Comparison of ENCODE assay signal across 17 cellular contexts in the genomic region with DNA sequence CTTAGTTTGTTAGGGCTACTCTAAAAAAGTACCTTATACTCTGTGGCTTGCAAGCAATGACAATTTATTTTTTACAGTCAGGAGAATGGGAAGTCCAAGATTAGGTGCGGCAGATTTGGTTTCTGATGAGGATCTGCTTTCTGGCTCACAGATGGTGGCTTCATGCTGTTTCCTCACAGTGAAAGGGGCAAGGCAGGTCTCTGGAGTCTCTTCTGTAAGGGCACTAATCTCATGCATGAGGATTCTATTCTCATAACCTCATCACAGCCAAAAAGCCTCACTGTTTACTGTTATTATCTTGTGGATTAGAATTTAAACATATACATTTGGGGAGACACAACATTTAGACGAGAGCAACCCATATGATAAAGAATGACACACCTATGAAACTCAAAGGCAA.
"Had no signal": no experiment of that assay in that cellular context is flagged by ENCODE, and none has a peak within 500 bp of the region (broad histone marks: within the 10 kb centered on the region; RNA-seq: fewer than 3 reads in every experiment).

No MANE protein-coding gene starts in this region.

- H3K27me3 ChIP-seq: cardiac muscle cell, right atrium auricular region, upper lobe of right lung had no signal

- H3K4me3 ChIP-seq: cardiac muscle cell, prostate gland, right atrium auricular region, upper lobe of right lung had no signal

- H3K36me3 ChIP-seq: cardiac muscle cell, prostate gland, right atrium auricular region, upper lobe of right lung had no signal

- H3K4me1 ChIP-seq: prostate gland, right atrium auricular region, upper lobe of right lung had no signal

- H3K9me3 ChIP-seq: prostate gland, upper lobe of right lung had no signal

- ATAC-seq: activated CD8-positive, alpha-beta T cell treated with anti-CD3 and anti-CD28 coated beads for 36 hours; activated T-helper 17 cell treated with anti-CD3 and anti-CD28 coated beads, Interleukin-2, amount 50 U/mL, for 72 hours; naive thymus-derived CD4-positive, alpha-beta T cell; upper lobe of right lung had no signal

- DNase-seq: activated B cell treated with CpG ODN at 0.5 μM for 24 hours; activated CD4-positive, alpha-beta T cell treated with anti-CD3 and anti-CD28 coated beads for 4 hours; activated CD8-positive, alpha-beta T cell treated with anti-CD3 and anti-CD28 coated beads for 36 hours; activated naive CD4-positive, alpha-beta T cell; activated naive CD8-positive, alpha-beta T cell treated with anti-CD3 and anti-CD28 coated beads for 36 hours; activated T-cell treated with anti-CD3 and anti-CD28 coated beads, Interleukin-2, amount 50 U/mL, for 1 hour; amniotic stem cell; naive thymus-derived CD4-positive, alpha-beta T cell; stimulated activated CD4-positive, alpha-beta T cell treated with anti-CD3 and anti-CD28 coated beads, Interleukin-12 subunit alpha, Interleukin-12 subunit beta, amount 100 ng/mL, for 4 hours; stimulated activated CD4-positive, alpha-beta T cell treated with anti-CD3 and anti-CD28 coated beads, Interleukin-1b, Interleukin-23, amount 100 ng/mL, for 48 hours; stimulated activated CD8-positive, alpha-beta memory T cell treated with anti-CD3 and anti-CD28 coated beads, Interleukin-4, amount 100 ng/mL, for 48 hours; stimulated activated naive CD4-positive, alpha-beta T cell; upper lobe of right lung had no signal

- H3K27ac ChIP-seq: cardiac muscle cell, prostate gland, right atrium auricular region, upper lobe of right lung had no signal
